ENCODE assay signal across 8 cellular contexts in the genomic region with DNA sequence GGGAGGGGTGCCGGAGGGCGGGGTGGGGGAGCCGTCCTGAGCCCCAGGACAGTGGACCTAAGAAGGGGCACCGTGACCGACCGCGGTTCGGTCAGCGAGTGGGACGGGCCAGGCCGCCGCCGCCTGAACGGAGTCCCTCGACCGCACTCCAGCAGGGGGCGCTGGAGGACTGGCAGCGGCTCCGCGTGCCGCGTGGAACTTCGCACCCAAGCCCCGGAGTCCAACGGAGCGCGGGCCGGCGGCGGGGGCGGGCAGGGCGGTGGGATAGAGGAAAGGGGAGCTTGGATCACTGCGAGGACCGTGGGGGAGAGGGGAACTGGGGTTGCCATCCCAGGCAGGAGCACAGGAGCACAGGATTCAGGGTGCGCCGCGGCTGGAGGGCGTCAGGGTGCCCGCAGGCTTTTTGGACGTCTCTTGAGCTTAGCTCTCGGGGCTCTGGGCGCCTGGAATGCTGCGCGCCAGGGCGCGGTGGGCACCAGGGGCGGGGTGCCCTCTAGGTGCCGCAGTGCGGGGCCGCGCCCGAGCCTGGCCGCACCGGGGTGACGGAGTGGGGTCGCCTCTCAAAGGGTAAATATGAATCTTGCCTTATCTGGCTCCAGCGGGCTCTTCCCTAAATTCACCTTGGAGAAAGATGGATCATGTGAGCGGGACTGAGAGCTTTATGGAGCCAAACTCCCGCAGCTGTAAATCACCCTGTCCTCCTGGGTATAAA. TPM values are rescaled to one million over a fixed set of nuclear protein-coding genes. Genes with fewer than 3 reads are reported as not detected.
DNase-seq lines count a peak whose midpoint lies in the region; ATAC-seq and TF ChIP-seq lines count a peak whose summit lies in the region.

No MANE protein-coding gene starts in this region.

- ATAC-seq in central memory CD8-positive, alpha-beta T cell (replicated peaks; ENCODE audit: extremely low read depth, poor library complexity, severe bottlenecking), result peak; percentile 50
- no peak for ATAC-seq in GM18505 (IDR thresholded peaks at IDR 0.05; ENCODE audit: unreplicated experiment)

- H3K36me3 ChIP-seq in MG63, result no peaks in the 10 kb centered on the region

- H3K27me3 Mint-ChIP-seq in central memory CD8-positive, alpha-beta T cell, result peaks cover 79% of the 10 kb centered on the region

- H3K4me3 Mint-ChIP-seq in central memory CD8-positive, alpha-beta T cell, result peak overlapping the region; percentile 49

- DNase-seq in G401 (ENCODE audit: low spot score) (peak; percentile 48), MG63 (peak; percentile 65), kidney tubule cell (ENCODE audit: low spot score) (peak; percentile 46), NCI-H2107 treated with DMSO at 0.1 percent for 48 hours (lab: John Stamatoyannopoulos, UW; ENCODE audit: unreplicated experiment) (no peak)
- peak; percentile 58 for DNase-seq in activated CD4-positive, alpha-beta T cell treated with anti-CD3 and anti-CD28 coated beads for 1 hour
- DNase-seq in central memory CD8-positive, alpha-beta T cell (ENCODE audit: low spot score in 2 of 2), result peak; percentile 44 to 66
- DNase-seq in stimulated activated CD4-positive, alpha-beta T cell treated with anti-CD3 and anti-CD28 coated beads, Interleukin-4, amount 100 ng/mL, for 24 hours, result peak; percentile 69

- no peak overlapping the region for H3K27ac Mint-ChIP-seq in central memory CD8-positive, alpha-beta T cell (ENCODE audit: low read depth)

- H3K4me1 Mint-ChIP-seq in central memory CD8-positive, alpha-beta T cell, result peaks cover 13% of the 10 kb centered on the region

- no peaks in the 10 kb centered on the region for H3K9me3 ChIP-seq in MG63

- peaks cover 4% of the 10 kb centered on the region for H3K36me3 Mint-ChIP-seq in central memory CD8-positive, alpha-beta T cell (ENCODE audit: insufficient read depth)

- in situ Hi-C loops in G401 (cut with HindIII; ENCODE audit: low sequenced_read_pairs), result no loop called here

- peak overlapping the region; percentile 36 for H3K4me3 ChIP-seq in MG63

- H3K9me3 Mint-ChIP-seq in central memory CD8-positive, alpha-beta T cell, result no peaks in the 10 kb centered on the region

- peaks cover 44% of the 10 kb centered on the region for H3K27me3 ChIP-seq in MG63

- TF ChIP-seq POLR2A in GM18505 (IDR thresholded peaks at IDR 0.05; ENCODE audit: borderline replicate concordance, extremely low read depth, insufficient read depth, insufficient read length), result no peak

RNA-seq across cellular contexts. Expression of gene OTOP2, which starts 0.4 kb away (rescaled TPM):
- not detected in 2 replicates for total RNA-seq in G401 (2014; rRNA removed; shearing (Covaris generic))
- total RNA-seq in MG63 (2014; rRNA removed; shearing (Covaris generic); ENCODE audit: low replicate concordance), result not detected in 2 replicates

RNA-seq across cellular contexts. Expression of gene USH1G, which starts 0.6 kb away (rescaled TPM):
- total RNA-seq in G401 (2014; rRNA removed; shearing (Covaris generic)), result 1.4 and 1.9 TPM in 2 replicates
- total RNA-seq in MG63 (2014; rRNA removed; shearing (Covaris generic); ENCODE audit: low replicate concordance), result not detected in 2 replicates

RNA-seq across cellular contexts. Expression of gene OTOP3, which starts 12.0 kb away (rescaled TPM):
- total RNA-seq in G401 (2014; rRNA removed; shearing (Covaris generic)), result not detected in 2 replicates
- not detected in 2 replicates for total RNA-seq in MG63 (2014; rRNA removed; shearing (Covaris generic); ENCODE audit: low replicate concordance)

RNA-seq across cellular contexts. Expression of gene FADS6, which starts 30.3 kb away (rescaled TPM):
- not detected in 2 replicates for total RNA-seq in G401 (2014; rRNA removed; shearing (Covaris generic))
- total RNA-seq in MG63 (2014; rRNA removed; shearing (Covaris generic); ENCODE audit: low replicate concordance), result not detected in 2 replicates

RNA-seq across cellular contexts. Expression of gene HID1, which starts 48.9 kb away (rescaled TPM):
- 2.1 and 4.7 TPM in 2 replicates for total RNA-seq in G401 (2014; rRNA removed; shearing (Covaris generic))
- not detected in 2 replicates for total RNA-seq in MG63 (2014; rRNA removed; shearing (Covaris generic); ENCODE audit: low replicate concordance)
